ENCODE assay signal across 14 cellular contexts in the genomic region with DNA sequence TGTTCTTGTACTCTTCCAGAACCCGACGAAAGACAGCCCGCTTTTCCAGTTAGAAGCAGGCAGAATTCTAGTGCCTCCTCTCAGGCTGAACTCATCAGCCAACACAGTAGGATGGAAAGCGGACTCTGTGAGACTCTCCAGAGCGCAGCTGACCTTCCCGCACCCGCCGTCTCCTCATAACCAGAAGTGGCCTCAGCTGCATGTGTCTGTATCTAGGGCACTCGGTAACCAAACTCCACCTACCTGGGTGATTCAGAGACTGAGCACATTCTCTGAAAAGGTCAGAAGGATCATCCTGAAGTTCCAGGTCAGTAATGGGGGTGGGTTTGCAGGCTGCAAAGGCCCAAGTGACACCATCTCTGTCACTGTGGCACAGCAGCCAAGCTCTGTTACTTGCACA.
DNase-seq lines count a peak whose midpoint lies in the region; ATAC-seq and TF ChIP-seq lines count a peak whose summit lies in the region.
"Had no signal": no experiment of that assay in that cellular context is flagged by ENCODE, and none has a peak within 500 bp of the region (broad histone marks: within the 10 kb centered on the region; RNA-seq: fewer than 3 reads in every experiment).

No MANE protein-coding gene starts in this region.

- TF ChIP-seq CTCF in osteoblast (IDR thresholded peaks at IDR 0.05; ENCODE audit: extremely low read depth, low read depth, low read length), result no peak

- no peak overlapping the region for H3K4me3 ChIP-seq in osteoblast (ENCODE audit: insufficient read depth, low read length)
- H3K4me3 ChIP-seq: BLaER1 treated with 17β-estradiol and CSF1 and Interleukin-3, amounts not matched to agents 10 nM and 100 nM; K562; Peyer's patch had no signal

- H4K20me1 ChIP-seq in osteoblast (ENCODE audit: insufficient read depth, low read length), result peaks cover 7% of the 10 kb centered on the region

- CTCF ChIA-PET in T-cell (lab: Charles Lee), result no interaction called here

- peak overlapping the region; percentile 74 to 93 for H3K4me3 Mint-ChIP-seq in activated T-cell treated with anti-CD3 and anti-CD28 coated beads, Interleukin-2, amount 50 U/mL, for 72 hours
- H3K4me3 Mint-ChIP-seq in T-cell, result peak overlapping the region in 1 of 3 donors; percentile 7

- no peaks in the 10 kb centered on the region for H3K79me2 ChIP-seq in osteoblast (ENCODE audit: insufficient read depth, low read length)

- H3K4me1 Mint-ChIP-seq in activated T-cell treated with anti-CD3 and anti-CD28 coated beads, Interleukin-2, amount 50 U/mL, for 72 hours (ENCODE audit: low read depth), result peaks cover 36% of the 10 kb centered on the region
- H3K4me1 Mint-ChIP-seq in T-cell, result peaks cover 0 to 22% (median 3%) of the 10 kb centered on the region in 3 donors

- no peaks in the 10 kb centered on the region for H3K4me1 ChIP-seq in osteoblast (ENCODE audit: insufficient read depth, low read length)
- H3K4me1 ChIP-seq: Peyer's patch had no signal

- no peaks in the 10 kb centered on the region for H3K9me3 ChIP-seq in osteoblast (ENCODE audit: low read depth, low read length)
- H3K9me3 ChIP-seq: BLaER1 treated with 17β-estradiol and CSF1 and Interleukin-3, amounts not matched to agents 10 nM and 100 nM; Peyer's patch had no signal

- no peaks in the 10 kb centered on the region for H3K36me3 Mint-ChIP-seq in activated T-cell treated with anti-CD3 and anti-CD28 coated beads, Interleukin-2, amount 50 U/mL, for 72 hours (ENCODE audit: insufficient read depth in 2 of 2)
- H3K36me3 Mint-ChIP-seq in T-cell, result no peaks in the 10 kb centered on the region

- no peak overlapping the region for H3K4me2 ChIP-seq in osteoblast (ENCODE audit: insufficient read depth, low read length)
- H3K4me2 ChIP-seq: BLaER1 treated with 17β-estradiol and CSF1 and Interleukin-3, amounts not matched to agents 10 nM and 100 nM had no signal

- H3K27ac Mint-ChIP-seq in activated T-cell treated with anti-CD3 and anti-CD28 coated beads, Interleukin-2, amount 50 U/mL, for 72 hours, result peak overlapping the region; percentile 96
- no peak overlapping the region for H3K27ac Mint-ChIP-seq in T-cell

- ATAC-seq in HG02885 (IDR thresholded peaks at IDR 0.05; ENCODE audit: poor library complexity, unreplicated experiment) (peak; percentile 41), T-cell (replicated peaks in 1 of 4) (no peak), GM21576 (IDR thresholded peaks at IDR 0.05; ENCODE audit: unreplicated experiment) (no peak)
- ATAC-seq in activated T-cell treated with anti-CD3 and anti-CD28 coated beads, Interleukin-2, amount 50 U/mL, for 72 hours (replicated peaks in 1 of 2), result peak; percentile 60 to 72
- ATAC-seq: K562 had no signal

- peak; percentile 20 for DNase-seq in activated naive CD4-positive, alpha-beta T cell treated with Interleukin-2 at 50 U/mL for 16 hours
- DNase-seq in activated naive CD4-positive, alpha-beta T cell (lab: John Stamatoyannopoulos, UW), result no peak
- DNase-seq in activated T-cell treated with anti-CD3 and anti-CD28 coated beads, Interleukin-2, amount 50 U/mL, for 72 hours, result peak; percentile 14 to 43
- DNase-seq in osteoblast (ENCODE audit: insufficient read length, low spot score, missing footprints) (peak; percentile 39), T-cell (no peak)
- DNase-seq: DMS79, NCI-H1092 treated with DMSO at 0.1 percent for 48 hours, NCI-H146, NCI-H2081, Peyer's patch had no signal

- peaks cover 25% of the 10 kb centered on the region for H3K27me3 Mint-ChIP-seq in activated T-cell treated with anti-CD3 and anti-CD28 coated beads, Interleukin-2, amount 50 U/mL, for 72 hours (ENCODE audit: low read depth)
- H3K27me3 Mint-ChIP-seq in T-cell, result peaks cover 8 to 49% of the 10 kb centered on the region in 2 donors

- POLR2A ChIA-PET in T-cell (lab: Charles Lee), result interaction anchor here in 1 of 2 donors (0.6 kb wide), 1 partner anchor 446 kb away, joined by 3 read pairs; no protein-coding TSS in a partner anchor

- H3K27me3 ChIP-seq in osteoblast (ENCODE audit: insufficient read depth, low read length), result no peaks in the 10 kb centered on the region
- H3K27me3 ChIP-seq: BLaER1 treated with 17β-estradiol and CSF1 and Interleukin-3, amounts not matched to agents 10 nM and 100 nM; Peyer's patch had no signal

- no peaks in the 10 kb centered on the region for H3K9me3 Mint-ChIP-seq in activated T-cell treated with anti-CD3 and anti-CD28 coated beads, Interleukin-2, amount 50 U/mL, for 72 hours
- no peaks in the 10 kb centered on the region for H3K9me3 Mint-ChIP-seq in T-cell

- peaks cover 5% of the 10 kb centered on the region for H3K36me3 ChIP-seq in osteoblast (ENCODE audit: insufficient read depth, low read length)

- no peak overlapping the region for H3K27ac ChIP-seq in osteoblast (ENCODE audit: low read depth, low read length)
- H3K27ac ChIP-seq: BLaER1 treated with 17β-estradiol and CSF1 and Interleukin-3, amounts not matched to agents 10 nM and 100 nM; Peyer's patch had no signal

- no peak overlapping the region for H2AFZ ChIP-seq in osteoblast (ENCODE audit: low read length)

Comparison
In these comparisons a context has a peak if more than half of its experiments do, and no peak if none do; other contexts are left out.
1. DNase-seq: peak in activated naive CD4-positive, alpha-beta T cell treated with Interleukin-2 at 50 U/mL for 16 hours (single experiment), activated T-cell treated with anti-CD3 and anti-CD28 coated beads, Interleukin-2, amount 50 U/mL, for 72 hours (2 of 2) and osteoblast (single experiment); none in activated naive CD4-positive, alpha-beta T cell (0 of 4) and T-cell (0 of 34).
2. ATAC-seq: peak in HG02885 (single experiment) and activated T-cell treated with anti-CD3 and anti-CD28 coated beads, Interleukin-2, amount 50 U/mL, for 72 hours (2 of 2); none in T-cell (0 of 4) and GM21576 (single experiment).